1 cellular context compared by ENCODE assay signal in genomic region chr5:130425405-130425804, GRCh38.
TF ChIP-seq lines count a peak whose summit lies in the region.

No MANE protein-coding gene starts in this region.

TF ChIP-seq in GM23338, 12 proteins besides CTCF, POLR2A, EP300 and RAD21 (continued from another document):
- TF ChIP-seq REST (IDR thresholded peaks at IDR 0.05; ENCODE audit: unreplicated experiment): no peak
